ENCODE assay signal across 19 cellular contexts in the genomic region with DNA sequence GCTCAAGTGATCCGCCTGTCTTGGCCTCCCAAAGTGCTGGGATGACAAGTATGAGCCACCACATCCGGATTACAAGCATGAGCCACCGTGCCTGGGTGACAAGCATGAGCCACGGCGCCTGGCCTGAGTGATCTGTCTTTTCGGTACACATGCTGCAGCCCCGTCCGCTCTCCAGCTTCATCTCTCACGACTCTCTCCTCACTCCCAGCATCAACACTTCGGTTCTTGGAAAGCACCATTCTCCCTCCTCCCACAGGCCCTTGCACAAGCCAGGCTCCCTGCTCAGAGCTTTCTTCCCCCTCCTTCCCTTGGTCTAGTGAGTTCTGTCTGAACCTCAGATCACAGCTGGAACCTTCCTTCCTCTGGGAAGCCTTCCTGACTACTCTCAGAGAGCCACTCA.
"Had no signal": no experiment of that assay in that cellular context is flagged by ENCODE, and none has a peak within 500 bp of the region (broad histone marks: within the 10 kb centered on the region; RNA-seq: fewer than 3 reads in every experiment).

No MANE protein-coding gene starts in this region.

- ATAC-seq: body of pancreas, left ventricle myocardium superior, sciatic nerve, T-cell had no signal

- H3K27me3 ChIP-seq: body of pancreas, colonic mucosa, ovary had no signal

- H3K4me3 Mint-ChIP-seq: activated B cell treated with CpG ODN at 0.5 μM for 24 hours; activated CD4-positive, alpha-beta memory T cell treated with anti-CD3 and anti-CD28 coated beads for 36 hours; activated T-helper 1 cell treated with anti-CD3 and anti-CD28 coated beads, Interleukin-12 subunit alpha, Interleukin-12 subunit beta, Interleukin-2, Interleukin-4 antibody, amounts not matched to agents 30 ng/mL and 10 ng/mL and 1 ng/mL, durations not matched to agents 14 hours and 24 hours and 36 hours; memory B cell; naive B cell; neural crest cell; T-cell had no signal

- H3K4me1 Mint-ChIP-seq: activated B cell treated with CpG ODN at 0.5 μM for 24 hours, memory B cell, naive B cell, T-cell had no signal

- H3K36me3 Mint-ChIP-seq: activated CD4-positive, alpha-beta memory T cell treated with anti-CD3 and anti-CD28 coated beads for 36 hours; memory B cell; naive B cell; T-cell had no signal

- H3K27ac ChIP-seq: body of pancreas, colonic mucosa, ovary, tibial artery had no signal

- H3K9me3 ChIP-seq: body of pancreas, colonic mucosa, ovary, tibial artery had no signal

- DNase-seq: activated B cell treated with CpG ODN at 0.5 μM for 24 hours; activated CD4-positive, alpha-beta memory T cell treated with anti-CD3 and anti-CD28 coated beads for 36 hours; activated CD4-positive, alpha-beta T cell treated with anti-CD3 and anti-CD28 coated beads for 4 hours; activated T-cell treated with anti-CD3 and anti-CD28 coated beads for 4 hours; body of pancreas; central memory CD4-positive, alpha-beta T cell; colonic mucosa; left ventricle myocardium superior; naive B cell; ovary; stimulated activated CD4-positive, alpha-beta T cell treated with anti-CD3 and anti-CD28 coated beads, Interleukin-4, amount 100 ng/mL, for 4 hours; stimulated activated naive CD4-positive, alpha-beta T cell; T-cell; T-helper 9 cell had no signal

- H3K27ac Mint-ChIP-seq: activated B cell treated with CpG ODN at 0.5 μM for 24 hours; activated CD4-positive, alpha-beta memory T cell treated with anti-CD3 and anti-CD28 coated beads for 36 hours; activated T-helper 1 cell treated with anti-CD3 and anti-CD28 coated beads, Interleukin-12 subunit alpha, Interleukin-12 subunit beta, Interleukin-2, Interleukin-4 antibody, amounts not matched to agents 30 ng/mL and 10 ng/mL and 1 ng/mL, durations not matched to agents 14 hours and 24 hours and 36 hours; memory B cell; T-cell had no signal

- H3K4me1 ChIP-seq: colonic mucosa, tibial artery had no signal

- H3K4me3 ChIP-seq: body of pancreas, colonic mucosa, ovary, tibial artery had no signal

- H3K9me3 Mint-ChIP-seq: activated B cell treated with CpG ODN at 0.5 μM for 24 hours; activated CD4-positive, alpha-beta memory T cell treated with anti-CD3 and anti-CD28 coated beads for 36 hours; activated T-helper 1 cell treated with anti-CD3 and anti-CD28 coated beads, Interleukin-12 subunit alpha, Interleukin-12 subunit beta, Interleukin-2, Interleukin-4 antibody, amounts not matched to agents 30 ng/mL and 10 ng/mL and 1 ng/mL, durations not matched to agents 14 hours and 24 hours and 36 hours; memory B cell; naive B cell; neural crest cell; T-cell had no signal

- H3K36me3 ChIP-seq: colonic mucosa, ovary, tibial artery had no signal
